ENCODE assay signal across 9 cellular contexts in the genomic region with DNA sequence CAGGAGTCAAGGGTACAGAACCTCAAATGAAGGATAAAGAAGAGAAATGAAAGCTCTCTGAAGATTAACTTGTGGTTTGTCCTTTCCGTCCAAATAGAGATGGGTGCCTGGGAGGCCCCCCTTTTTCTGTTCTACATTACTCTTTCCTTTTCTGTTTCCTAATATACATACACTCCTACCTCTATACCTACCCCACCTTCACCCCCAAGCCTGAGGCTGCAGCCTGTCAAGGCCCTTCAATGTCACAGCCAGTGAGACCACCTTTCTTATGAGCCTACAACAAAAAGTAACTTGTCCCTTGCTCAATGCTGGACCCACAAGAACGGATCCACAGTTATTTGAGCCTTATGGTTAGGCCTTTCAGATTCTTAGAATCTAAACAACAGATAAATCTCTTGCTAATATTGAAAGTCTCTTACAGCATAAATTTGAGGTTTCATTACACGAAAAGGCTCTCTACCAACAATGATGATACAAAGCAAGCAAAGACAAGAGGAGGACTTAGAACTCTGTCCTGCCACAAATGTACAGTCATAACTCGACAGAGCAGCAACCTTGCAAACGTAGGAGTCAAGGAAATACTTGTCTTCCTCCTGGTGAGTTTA. TPM values are rescaled to one million over a fixed set of nuclear protein-coding genes. Genes with fewer than 3 reads are reported as not detected.
DNase-seq lines count a peak whose midpoint lies in the region; ATAC-seq, FAIRE-seq and TF ChIP-seq lines count a peak whose summit lies in the region.
"Had no signal": no experiment of that assay in that cellular context is flagged by ENCODE, and none has a peak within 500 bp of the region (broad histone marks: within the 10 kb centered on the region; RNA-seq: fewer than 3 reads in every experiment).

No MANE protein-coding gene starts in this region.

- FAIRE-seq in GM12878 (lab: Jason Lieb, UNC) (peak; percentile 94), pancreas (lab: Jason Lieb, UNC) (no peak)

- POLR2A ChIA-PET in GM12878 (lab: Charles Lee), result interaction anchor here (0.7 to 9.1 kb wide), 4 partner anchors 10 to 23 kb away, joined by 3 to 107 read pairs (median 3); no protein-coding TSS in a partner anchor

- H3K27me3 ChIP-seq in GM12878 (replicated peaks in 1 of 2; ENCODE audit: control insufficient read depth in 2 of 2, insufficient read depth in 2 of 2, low read length in 1 of 2) (no peaks in the 10 kb centered on the region), pancreas (no peaks in the 10 kb centered on the region)

- no peaks in the 10 kb centered on the region for H3K36me3 ChIP-seq in GM12878 (ENCODE audit: control insufficient read depth in 2 of 2, insufficient read depth in 2 of 2, low read length in 1 of 2)
- H3K36me3 ChIP-seq in pancreas, result no peaks in the 10 kb centered on the region

- RAD21 ChIA-PET in GM12878 (lab: Charles Lee; ENCODE audit: unreplicated experiment), result interaction anchor here (0.8 to 12.6 kb wide), 9 partner anchors 16 to 182 kb away, joined by 3 to 188 read pairs (median 5); partner anchors contain the start of gene LAMB3

- H3K4me1 ChIP-seq in GM12878 (ENCODE audit: control insufficient read depth, insufficient read depth, low read length) (peaks cover 58% of the 10 kb centered on the region), pancreas (peaks cover 0 to 9% (median 0%) of the 10 kb centered on the region in 3 donors)

- H3K9me3 ChIP-seq in GM12878 (replicated peaks; ENCODE audit: control insufficient read depth, insufficient read depth, low read length) (no peaks in the 10 kb centered on the region), pancreas (no peaks in the 10 kb centered on the region)

- BruUV-seq in GM12878 (replicated peaks; lab: Mats Ljungman, UMichigan), result no TSS peak

- peak; percentile 71 to 86 for TF ChIP-seq EP300 in GM12878 (IDR thresholded peaks at IDR 0.05; ENCODE audit: borderline replicate concordance in 1 of 2, control insufficient read depth in 1 of 2, low read depth in 2 of 2, low read length in 2 of 2)

- TF ChIP-seq POLR2A in GM12878 (IDR thresholded peaks at IDR 0.05; ENCODE audit: low read depth, low read length), result no peak

- H3K4me3 ChIP-seq in GM12878 (0 out of 2 replicates have a peak overlapping the region, but pooled peaks have one; percentile 11), pancreas (no peak overlapping the region)

- DNase-seq in GM12878 (ENCODE audit: low read depth, low spot score), result peak; percentile 86
- no peak for DNase-seq in NCI-H1436 treated with DMSO at 0.1 percent for 48 hours (lab: John Stamatoyannopoulos, UW)
- no peak for DNase-seq in pancreas
- no peak for DNase-seq in A172 (ENCODE audit: low spot score)
- no peak for DNase-seq in COLO668 (lab: John Stamatoyannopoulos, UW; ENCODE audit: unreplicated experiment)

- TF ChIP-seq RAD21 in GM12878 (IDR thresholded peaks at IDR 0.05; ENCODE audit: insufficient read depth, low read depth, low read length), result no peak

- H3K27ac ChIP-seq in GM12878 (ENCODE audit: control insufficient read depth, insufficient read depth) (peak overlapping the region; percentile 87), pancreas (no peak overlapping the region)

- peak overlapping the region; percentile 59 for H2AFZ ChIP-seq in GM12878 (ENCODE audit: control insufficient read depth, low read depth, low read length)

- CTCF ChIA-PET in GM12878 (lab: Yijun Ruan, JAX), result interaction anchor here (0.6 to 8.8 kb wide), 9 partner anchors 16 to 77 kb away, joined by 3 to 117 read pairs (median 4); partner anchors contain the start of gene G0S2

- H3K79me2 ChIP-seq in GM12878 (ENCODE audit: control insufficient read depth, insufficient read depth, low read length), result peaks cover 7% of the 10 kb centered on the region

- SMC1A ChIA-PET in GM12878 (lab: Charles Lee; ENCODE audit: uncharacterized antibody, unreplicated experiment), result interaction anchor here (0.8 to 13.9 kb wide), 9 partner anchors 9 to 135 kb away, joined by 3 to 282 read pairs (median 4); no protein-coding TSS in a partner anchor

- TF ChIP-seq CTCF in GM12878 (IDR thresholded peaks at IDR 0.05 in 2 of 3, conservative IDR thresholded peaks at IDR 0.05 in 1 of 3; ENCODE audit: control insufficient read depth in 2 of 3, extremely low read depth in 1 of 3, insufficient read depth in 1 of 3, low read depth in 3 of 3, low read length in 3 of 3) (no peak), pancreas (IDR thresholded peaks at IDR 0.05) (no peak)

- ATAC-seq in GM18498 (IDR thresholded peaks at IDR 0.05; ENCODE audit: unreplicated experiment) (peak; percentile 45), GM21447 (IDR thresholded peaks at IDR 0.05; ENCODE audit: unreplicated experiment) (peak; percentile 40), HG03460 (IDR thresholded peaks at IDR 0.05; ENCODE audit: unreplicated experiment) (peak; percentile 38), GM12878 (peak; percentile 51), pancreas (no peak)

- peak overlapping the region; percentile 30; the same call in 1 of the 2 replicates for H3K9ac ChIP-seq in GM12878 (ENCODE audit: control insufficient read depth, insufficient read depth, low read length)

- under 1% methylated on average over 5 of the region's 5 CpGs for whole genome bisulfite sequencing in GM12878 (ENCODE audit: insufficient coverage, insufficient replicate concordance, low lambda C conversion rate, missing lambda C conversion rate)
- 58 to 82% methylated on average over 5 of the region's 5 CpGs for WGBS in pancreas, 2 donors

- in situ Hi-C loops in GM12878 (cut with MboI), result no loop called here

- H4K20me1 ChIP-seq in GM12878 (ENCODE audit: control insufficient read depth, insufficient read depth), result no peaks in the 10 kb centered on the region

- intact Hi-C loops in GM12878 (cut with micrococcal nuclease; ENCODE audit: unreplicated experiment) (loop anchor here (1.0 to 10.0 kb wide), 2 partner anchors 17 to 583 kb away; no protein-coding TSS in a partner anchor), pancreas (cut with DNase I) (no loop called here)

- H3K4me2 ChIP-seq in GM12878 (ENCODE audit: control insufficient read depth, insufficient read depth), result peak overlapping the region; percentile 86

RNA-seq across cellular contexts. Expression of gene TRAF3IP3, which starts 4.1 kb away (rescaled TPM):
- total RNA-seq in GM12878 (2013; cell fraction: nucleolus; rRNA removed), result 130 and 146 TPM in 2 replicates
- total RNA-seq in GM12878 (2014; rRNA removed), result 57.0 and 61.6 TPM in 2 replicates
- 78.2 and 81.8 TPM in 2 replicates for total RNA-seq in GM12878 (2014; rRNA removed; fragmentation: Illumina TruSeq; extraction: Trizol)
- 62.6 and 67.5 TPM in 2 replicates for total RNA-seq in GM12878 (2021)
- polyA plus RNA-seq in GM12878 (2011; ENCODE audit: low read depth), result 53.6 TPM
- 119 and 148 TPM in 2 replicates for polyA plus RNA-seq in GM12878 (2011; rRNA removed)
- 74.9 and 86.1 TPM in 2 replicates for polyA plus RNA-seq in GM12878 (2011; cell fraction: cytosol; rRNA removed)
- 263 and 305 TPM in 2 replicates for polyA plus RNA-seq in GM12878 (2011; cell fraction: nucleus; rRNA removed)
- polyA plus RNA-seq in GM12878 (2012), result 66.3 and 74.1 TPM in 2 replicates
- 88.2 and 103 TPM in 2 replicates for polyA plus RNA-seq in GM12878 (2014; fragmentation: Illumina TruSeq; extraction: Trizol)
- polyA plus RNA-seq in GM12878 (2014; fragmentation: Nextera tagmentation; extraction: Ambion mirVana), result 100 to 1,000 TPM; 117 to 121 TPM
- 64.3 and 83.5 TPM in 2 replicates for polyA plus RNA-seq in GM12878 (2014; rRNA removed)
- polyA plus RNA-seq in GM12878 (2016; fragmentation: Nextera tagmentation; extraction: Ambion mirVana), result 100 to 1,000 TPM; 105 to 115 TPM
- 73.3 and 83.2 TPM in 2 replicates for polyA minus RNA-seq in GM12878 (2011; rRNA and poly(A)+ RNA removed)
- 22.2 and 25.5 TPM in 2 replicates for polyA minus RNA-seq in GM12878 (2011; cell fraction: cytosol; rRNA and poly(A)+ RNA removed)
- polyA minus RNA-seq in GM12878 (2011; cell fraction: nucleus; rRNA and poly(A)+ RNA removed), result 105 and 127 TPM in 2 replicates
- total RNA-seq in pancreas, result 1 to 10 TPM in 4 of 6 donors, under 1 TPM in 2; 0.42 to 5.5 (median 1.5) TPM
- 1 to 10 TPM in 1 of 2 donors, under 1 TPM in 1; 0.68 to 1.4 TPM for polyA plus RNA-seq in pancreas
- total RNA-seq in A172 (2014; rRNA removed; shearing (Covaris generic)), result not detected in 2 replicates
- total RNA-seq: kidney epithelial cell had no signal

RNA-seq across cellular contexts. Expression of gene C1orf74, which starts 32.6 kb away (rescaled TPM):
- 5.5 and 5.7 TPM in 2 replicates for total RNA-seq in GM12878 (2013; cell fraction: nucleolus; rRNA removed)
- total RNA-seq in GM12878 (2014; rRNA removed) (3.4 and 4.4 TPM in 2 replicates), GM12878 (2014; rRNA removed; fragmentation: Illumina TruSeq; extraction: Trizol) (4.0 and 4.4 TPM in 2 replicates), GM12878 (2021) (3.4 and 3.5 TPM in 2 replicates), pancreas (1 to 10 TPM in 1 of 6 donors, under 1 TPM in 5; 0.39 to 1.2 (median 0.78) TPM)
- 1.3 TPM for polyA plus RNA-seq in GM12878 (2011; ENCODE audit: low read depth)
- polyA plus RNA-seq in GM12878 (2011; rRNA removed) (3.2 and 3.9 TPM in 2 replicates), GM12878 (2014; fragmentation: Illumina TruSeq; extraction: Trizol) (3.7 and 3.8 TPM in 2 replicates), GM12878 (2014; fragmentation: Nextera tagmentation; extraction: Ambion mirVana) (1 to 10 TPM; 3.4 to 4.4 TPM), GM12878 (2014; rRNA removed) (2.3 and 3.1 TPM in 2 replicates), GM12878 (2016; fragmentation: Nextera tagmentation; extraction: Ambion mirVana) (1 to 10 TPM; 4.6 to 5.5 TPM), pancreas (under 1 TPM; 0.80 to 0.92 TPM)
- polyA plus RNA-seq in GM12878 (2011; cell fraction: cytosol; rRNA removed), result 2.4 TPM in 2 replicates
- polyA plus RNA-seq in GM12878 (2011; cell fraction: nucleus; rRNA removed), result 2.0 and 2.2 TPM in 2 replicates
- polyA plus RNA-seq in GM12878 (2012), result 1.6 and 2.9 TPM in 2 replicates
- 6.1 TPM in 2 replicates for polyA minus RNA-seq in GM12878 (2011; rRNA and poly(A)+ RNA removed)
- polyA minus RNA-seq in GM12878 (2011; cell fraction: cytosol; rRNA and poly(A)+ RNA removed), result 1.6 and 2.1 TPM in 2 replicates
- polyA minus RNA-seq in GM12878 (2011; cell fraction: nucleus; rRNA and poly(A)+ RNA removed), result 5.3 and 5.6 TPM in 2 replicates
- 5.0 and 6.6 TPM in 2 replicates for total RNA-seq in A172 (2014; rRNA removed; shearing (Covaris generic))

RNA-seq across cellular contexts. Expression of gene HSD11B1, which starts 47.1 kb away (rescaled TPM):
- not detected in 2 replicates for total RNA-seq in GM12878 (2013; cell fraction: nucleolus; rRNA removed)
- total RNA-seq in GM12878 (2014; rRNA removed) (not detected in 2 replicates), GM12878 (2014; rRNA removed; fragmentation: Illumina TruSeq; extraction: Trizol) (not detected in 2 replicates), GM12878 (2021) (not detected in 2 replicates), pancreas (1 to 10 TPM in 3 of 6 donors, under 1 TPM in 2, not detected in 1; 0.51 to 5.6 (median 1.4) TPM)
- polyA plus RNA-seq in GM12878 (2011; ENCODE audit: low read depth), result not detected
- polyA plus RNA-seq in GM12878 (2011; rRNA removed) (0.10 and 0.15 TPM in 2 replicates), GM12878 (2014; fragmentation: Illumina TruSeq; extraction: Trizol) (not detected in 2 replicates), GM12878 (2014; fragmentation: Nextera tagmentation; extraction: Ambion mirVana) (under 1 TPM; 0.04 to 0.27 TPM), GM12878 (2014; rRNA removed) (0.05 TPM in 1 of 2 replicates, not detected in the other), GM12878 (2016; fragmentation: Nextera tagmentation; extraction: Ambion mirVana) (not detected), pancreas (under 1 TPM in 1 of 2 donors, not detected in 1; 0.47 TPM)
- polyA plus RNA-seq in GM12878 (2011; cell fraction: cytosol; rRNA removed), result 0.07 TPM in 1 of 2 replicates, not detected in the other
- polyA plus RNA-seq in GM12878 (2011; cell fraction: nucleus; rRNA removed), result 0.13 TPM in 1 of 2 replicates, not detected in the other
- polyA plus RNA-seq in GM12878 (2012), result not detected in 2 replicates
- polyA minus RNA-seq in GM12878 (2011; rRNA and poly(A)+ RNA removed), result 0.26 TPM in 1 of 2 replicates, not detected in the other
- not detected in 2 replicates for polyA minus RNA-seq in GM12878 (2011; cell fraction: cytosol; rRNA and poly(A)+ RNA removed)
- not detected in 2 replicates for polyA minus RNA-seq in GM12878 (2011; cell fraction: nucleus; rRNA and poly(A)+ RNA removed)
- 0.69 and 1.5 TPM in 2 replicates for total RNA-seq in A172 (2014; rRNA removed; shearing (Covaris generic))

RNA-seq across cellular contexts. Expression of gene IRF6, which starts 54.2 kb away (rescaled TPM):
- not detected in 2 replicates for total RNA-seq in GM12878 (2013; cell fraction: nucleolus; rRNA removed)
- total RNA-seq in GM12878 (2014; rRNA removed) (0.05 TPM in 1 of 2 replicates, not detected in the other), GM12878 (2014; rRNA removed; fragmentation: Illumina TruSeq; extraction: Trizol) (0.04 and 0.09 TPM in 2 replicates), GM12878 (2021) (0.10 and 0.21 TPM in 2 replicates), pancreas (10 to 100 TPM; 17.3 to 36.8 (median 22.0) TPM)
- 0.20 TPM for polyA plus RNA-seq in GM12878 (2011; ENCODE audit: low read depth)
- polyA plus RNA-seq in GM12878 (2011; rRNA removed) (0.46 and 0.50 TPM in 2 replicates), GM12878 (2014; fragmentation: Illumina TruSeq; extraction: Trizol) (0.12 and 0.30 TPM in 2 replicates), GM12878 (2014; fragmentation: Nextera tagmentation; extraction: Ambion mirVana) (under 1 TPM; 0.04 to 0.05 TPM), GM12878 (2014; rRNA removed) (0.11 and 0.22 TPM in 2 replicates), GM12878 (2016; fragmentation: Nextera tagmentation; extraction: Ambion mirVana) (under 1 TPM; 0.06 to 0.09 TPM), pancreas (10 to 100 TPM in 1 of 2 donors, 1 to 10 TPM in 1; 7.7 to 13.1 TPM)
- polyA plus RNA-seq in GM12878 (2011; cell fraction: cytosol; rRNA removed), result 0.23 and 0.37 TPM in 2 replicates
- polyA plus RNA-seq in GM12878 (2011; cell fraction: nucleus; rRNA removed), result 0.27 and 0.53 TPM in 2 replicates
- polyA plus RNA-seq in GM12878 (2012), result 0.24 and 0.35 TPM in 2 replicates
- 0.66 and 0.67 TPM in 2 replicates for polyA minus RNA-seq in GM12878 (2011; rRNA and poly(A)+ RNA removed)
- polyA minus RNA-seq in GM12878 (2011; cell fraction: cytosol; rRNA and poly(A)+ RNA removed), result 1.3 TPM in 1 of 2 replicates, not detected in the other
- 0.10 TPM in 1 of 2 replicates, not detected in the other for polyA minus RNA-seq in GM12878 (2011; cell fraction: nucleus; rRNA and poly(A)+ RNA removed)
- total RNA-seq in A172 (2014; rRNA removed; shearing (Covaris generic)), result 0.02 TPM in 1 of 2 replicates, not detected in the other

Comparison
In these comparisons a context has a peak if more than half of its experiments do, and no peak if none do; other contexts are left out.
1. ATAC-seq: peak in GM18498 (single experiment), GM21447 (single experiment), HG03460 (single experiment) and GM12878 (single experiment); none in pancreas (0 of 4).
2. RNA of gene TRAF3IP3, which starts 4.1 kb away (total RNA-seq): 57.0 to 146 TPM in GM12878; 0.42 to 5.5 TPM in pancreas and not detected in A172; every median in the first group is over 4 times any median in the second.